18 cellular contexts compared by ENCODE assay signal in genomic region chr9:72140582-72140981, GRCh38. TPM values are rescaled to one million over a fixed set of nuclear protein-coding genes. Genes with fewer than 3 reads are reported as not detected.
DNase-seq lines count a peak whose midpoint lies in the region; ATAC-seq, FAIRE-seq and TF ChIP-seq lines count a peak whose summit lies in the region.
"Had no signal": no experiment of that assay in that cellular context is flagged by ENCODE, and none has a peak within 500 bp of the region (broad histone marks: within the 10 kb centered on the region; RNA-seq: fewer than 3 reads in every experiment).

No MANE protein-coding gene starts in this region.

- no peak overlapping the region for H3K4me3 ChIP-seq in mammary epithelial cell (replicated peaks in 1 of 3; ENCODE audit: insufficient read depth in 1 of 3, low read depth in 2 of 3, low read length in 3 of 3)
- H3K4me3 ChIP-seq in breast epithelium: no peak overlapping the region
- H3K4me3 ChIP-seq in bronchial epithelial cell (ENCODE audit: low read depth, low read length): no peak overlapping the region
- no peak overlapping the region for H3K4me3 ChIP-seq in HepG2 (replicated peaks in 1 of 3; ENCODE audit: insufficient read depth in 1 of 3, low read depth in 2 of 3, low read length in 3 of 3)
- H3K4me3 ChIP-seq: BLaER1, SJSA1 had no signal

- H3K79me2 ChIP-seq in mammary epithelial cell (ENCODE audit: insufficient read depth, low read length): no peaks in the 10 kb centered on the region
- H3K79me2 ChIP-seq in HepG2 (ENCODE audit: insufficient read depth, low read length): no peaks in the 10 kb centered on the region

- TF ChIP-seq CTCF in mammary epithelial cell (conservative IDR thresholded peaks at IDR 0.05 in 1 of 2, IDR thresholded peaks at IDR 0.05 in 1 of 2; ENCODE audit: extremely low read depth in 1 of 2, insufficient read depth in 1 of 2, low read depth in 1 of 2, low read length in 2 of 2): no peak
- no peak for TF ChIP-seq CTCF in breast epithelium (IDR thresholded peaks at IDR 0.05)
- no peak for TF ChIP-seq CTCF in bronchial epithelial cell (IDR thresholded peaks at IDR 0.05; ENCODE audit: insufficient read depth, low read length, severe bottlenecking)
- no peak for TF ChIP-seq CTCF in HepG2 (CRISPR knock-in tag; IDR thresholded peaks at IDR 0.05)

- FAIRE-seq in bronchial epithelial cell (lab: Jason Lieb, UNC): no peak
- no peak for FAIRE-seq in HepG2 (lab: Jason Lieb, UNC)

- DNase-seq in mammary epithelial cell (peak; percentile 39), breast epithelium (ENCODE audit: low spot score in 2 of 2) (no peak), bronchial epithelial cell (ENCODE audit: low read depth) (peak; percentile 73), HepG2 (ENCODE audit: low spot score) (no peak), NCI-H526 treated with DMSO at 0.1 percent for 48 hours (lab: John Stamatoyannopoulos, UW) (no peak), NCI-H1694 treated with DMSO at 0.1 percent for 48 hours (lab: John Stamatoyannopoulos, UW) (no peak)
- no peak for DNase-seq in effector CD8-positive, alpha-beta T cell (lab: John Stamatoyannopoulos, UW)
- DNase-seq: CD8-positive, alpha-beta memory T cell; EL; NCI-H1436 treated with DMSO at 0.1 percent for 48 hours; NCI-H2107; NCI-H446; RPMI8226 had no signal

- in situ Hi-C loops in mammary epithelial cell (cut with MboI; ENCODE audit: low sequenced_read_pairs in 2 of 2): no loop called here
- in situ Hi-C loops in HepG2 (cut with HindIII; ENCODE audit: extremely low pct_ligation_motif_present, low pct_unique_long_range_greater_than_20kb): loop anchor here (25.0 kb wide), 1 partner anchor 103 kb away; no protein-coding TSS in a partner anchor

- no peak for ATAC-seq in HepG2
- ATAC-seq in HG03457 (IDR thresholded peaks at IDR 0.05; ENCODE audit: unreplicated experiment): no peak

- TF ChIP-seq POLR2A in breast epithelium (IDR thresholded peaks at IDR 0.05) (no peak), HepG2 (IDR thresholded peaks at IDR 0.05; ENCODE audit: insufficient read depth in 1 of 2, low read depth in 2 of 2, low read length in 2 of 2) (no peak)

- H3K27me3 ChIP-seq in mammary epithelial cell (ENCODE audit: insufficient read depth, low read length) (no peaks in the 10 kb centered on the region), breast epithelium (peaks cover 0 to 4% of the 10 kb centered on the region in 2 donors), bronchial epithelial cell (ENCODE audit: control insufficient read depth, insufficient read depth, low read length) (no peaks in the 10 kb centered on the region), HepG2 (ENCODE audit: control insufficient read depth in 1 of 2, insufficient read depth in 2 of 2, low read length in 2 of 2) (peaks cover 0 to 17% of the 10 kb centered on the region in 2 experiments; a peak in 2 of 5 replicates)
- H3K27me3 ChIP-seq: BLaER1, SJSA1 had no signal

- H3K9ac ChIP-seq in mammary epithelial cell (ENCODE audit: insufficient read depth, low read length) (no peak overlapping the region), HepG2 (ENCODE audit: insufficient read depth, low read depth, low read length) (no peak overlapping the region)
- H3K9ac ChIP-seq: BLaER1 had no signal

- dilution Hi-C loops in mammary epithelial cell (cut with HindIII; ENCODE audit: low sequenced_read_pairs): no loop called here

- BruUV-seq in mammary epithelial cell (replicated peaks; lab: Mats Ljungman, UMichigan) (no TSS peak), HepG2 (replicated peaks; lab: Mats Ljungman, UMichigan) (no TSS peak)

- H2AFZ ChIP-seq in mammary epithelial cell (ENCODE audit: low read depth, low read length) (no peak overlapping the region), HepG2 (ENCODE audit: low read length) (no peak overlapping the region)

- WGBS in mammary epithelial cell (ENCODE audit: low coverage, missing lambda C conversion rate): 62% methylated on average over 4 of the region's 4 CpGs
- 20% methylated on average over 4 of the region's 4 CpGs for WGBS in HepG2 (ENCODE audit: low lambda C conversion rate)

- intact Hi-C loops in mammary epithelial cell (cut with micrococcal nuclease) (no loop called here), breast epithelium (cut with DNase I; ENCODE audit: low total_unique reads) (no loop called here), HepG2 (cut with micrococcal nuclease; ENCODE audit: unreplicated experiment) (no loop called here)

- no peak for TF ChIP-seq RAD21 in HepG2 (CRISPR knock-in tag; IDR thresholded peaks at IDR 0.05)

- POLR2A ChIA-PET in HepG2 (lab: Yijun Ruan, JAX): no interaction called here

- H3K27ac ChIP-seq in mammary epithelial cell (ENCODE audit: insufficient read depth, low read depth, low read length) (no peak overlapping the region), breast epithelium (no peak overlapping the region), HepG2 (ENCODE audit: extremely low read length, insufficient read depth, low read length) (no peak overlapping the region)
- H3K27ac ChIP-seq: 22Rv1, BLaER1, SJSA1 had no signal

- H4K20me1 ChIP-seq in mammary epithelial cell (ENCODE audit: insufficient read depth, low read length) (no peaks in the 10 kb centered on the region), HepG2 (ENCODE audit: insufficient read depth, low read length) (no peaks in the 10 kb centered on the region)
- H4K20me1 ChIP-seq: BLaER1 had no signal

- H3K4me2 ChIP-seq in mammary epithelial cell (ENCODE audit: insufficient read depth, low read depth, low read length) (peak overlapping the region; percentile 17), HepG2 (ENCODE audit: low read depth, low read length) (no peak overlapping the region)
- H3K4me2 ChIP-seq: BLaER1 had no signal

- H3K9me3 ChIP-seq in mammary epithelial cell (replicated peaks; ENCODE audit: insufficient read depth, low read length) (no peaks in the 10 kb centered on the region), breast epithelium (no peaks in the 10 kb centered on the region), HepG2 (ENCODE audit: low read length) (no peaks in the 10 kb centered on the region)
- H3K9me3 ChIP-seq: BLaER1, SJSA1 had no signal

- TF ChIP-seq EP300 in HepG2 (IDR thresholded peaks at IDR 0.05; ENCODE audit: low read depth in 2 of 2, low read length in 2 of 2) (no peak), HepG2 (CRISPR knock-in tag; IDR thresholded peaks at IDR 0.05; ENCODE audit: borderline replicate concordance) (no peak)

- CTCF ChIA-PET in mammary epithelial cell (lab: Charles Lee; ENCODE audit: low non-redundant PET) (no interaction called here), HepG2 (lab: Yijun Ruan, JAX; ENCODE audit: low intra/inter-chr PET ratio, low total read pairs) (no interaction called here)

- H3K36me3 ChIP-seq in mammary epithelial cell (ENCODE audit: insufficient read depth, low read length) (no peaks in the 10 kb centered on the region), breast epithelium (no peaks in the 10 kb centered on the region), bronchial epithelial cell (ENCODE audit: control insufficient read depth, insufficient read depth, low read length) (no peaks in the 10 kb centered on the region), HepG2 (replicated peaks in 1 of 2; ENCODE audit: control insufficient read depth in 1 of 2, insufficient read depth in 2 of 2, low read length in 2 of 2) (no peaks in the 10 kb centered on the region)
- H3K36me3 ChIP-seq: BLaER1, SJSA1 had no signal

- H3K4me1 ChIP-seq in mammary epithelial cell (ENCODE audit: insufficient read depth, low read length) (peaks cover 22% of the 10 kb centered on the region), breast epithelium (no peaks in the 10 kb centered on the region), HepG2 (ENCODE audit: insufficient read depth, low read length) (peaks cover 7% of the 10 kb centered on the region; the same call in 1 of the 2 replicates)
- H3K4me1 ChIP-seq: SJSA1 had no signal

TF ChIP-seq in HepG2, 621 proteins besides CTCF, POLR2A, EP300 and RAD21:
- TF ChIP-seq ELF3 (CRISPR knock-in tag; IDR thresholded peaks at IDR 0.05) (0 out of 2 replicates have a peak, but pooled peaks have one; percentile 32), GABPA (IDR thresholded peaks at IDR 0.05; ENCODE audit: low read depth, low read length) (no peak), GABPA (CRISPR knock-in tag; IDR thresholded peaks at IDR 0.05; ENCODE audit: low read depth) (0 out of 2 replicates have a peak, but pooled peaks have one; percentile 26), CENPX (CRISPR knock-in tag; IDR thresholded peaks at IDR 0.05) (no peak), ZNF3 (CRISPR knock-in tag; IDR thresholded peaks at IDR 0.05) (no peak)

RNA-seq across cellular contexts. Expression of gene GDA, which starts 8.7 kb away (rescaled TPM):
- not detected for total RNA-seq in mammary epithelial cell
- 0.01 TPM for polyA plus RNA-seq in mammary epithelial cell
- polyA minus RNA-seq in mammary epithelial cell: not detected
- total RNA-seq in breast epithelium: 1 to 10 TPM in 2 of 3 donors, not detected in 1; 1.3 to 3.0 TPM
- 1.8 and 4.4 TPM in 2 replicates for total RNA-seq in bronchial epithelial cell
- 0.15 and 0.21 TPM in 2 replicates for total RNA-seq in HepG2 (2016; rRNA removed; fragmentation: Illumina TruSeq; extraction: Trizol)
- total RNA-seq in HepG2 (2016; cell fraction: cytosol; rRNA removed; fragmentation: Illumina TruSeq; extraction: Trizol; ENCODE audit: low read depth): not detected in 2 replicates
- 0.15 and 0.19 TPM in 2 replicates for total RNA-seq in HepG2 (2016; cell fraction: insoluble cytoplasmic fraction; rRNA removed; fragmentation: Illumina TruSeq; extraction: Trizol)
- 0.09 TPM in 1 of 2 replicates, not detected in the other for total RNA-seq in HepG2 (2016; cell fraction: membrane; rRNA removed; fragmentation: Illumina TruSeq; extraction: Trizol)
- 0.31 TPM in 1 of 2 replicates, not detected in the other for total RNA-seq in HepG2 (2016; cell fraction: nucleus; rRNA removed; fragmentation: Illumina TruSeq; extraction: Trizol)
- 0.99 and 1.5 TPM in 2 replicates for polyA plus RNA-seq in HepG2 (2011; rRNA removed)
- 0.28 and 0.67 TPM in 2 replicates for polyA plus RNA-seq in HepG2 (2011; cell fraction: cytosol; rRNA removed)
- polyA plus RNA-seq in HepG2 (2011; cell fraction: nucleus; rRNA removed): 1.0 and 1.9 TPM in 2 replicates
- polyA plus RNA-seq in HepG2 (2012): 0.93 and 1.2 TPM in 2 replicates
- not detected in 2 replicates for polyA plus RNA-seq in HepG2 (2016; cell fraction: cytosol; fragmentation: Illumina TruSeq; extraction: Trizol; ENCODE audit: low read depth)
- polyA plus RNA-seq in HepG2 (2016; cell fraction: insoluble cytoplasmic fraction; fragmentation: Illumina TruSeq; extraction: Trizol; ENCODE audit: low read depth): 0.12 and 0.17 TPM in 2 replicates
- polyA plus RNA-seq in HepG2 (2016; cell fraction: membrane; fragmentation: Illumina TruSeq; extraction: Trizol; ENCODE audit: low read depth): not detected in 2 replicates
- polyA plus RNA-seq in HepG2 (2016; cell fraction: nucleus; fragmentation: Illumina TruSeq; extraction: Trizol; ENCODE audit: insufficient read depth, low read depth): 0.25 and 0.31 TPM in 2 replicates
- 0.94 and 75.0 TPM in 2 replicates for polyA minus RNA-seq in HepG2 (2011; rRNA and poly(A)+ RNA removed; ENCODE audit: low replicate concordance)
- polyA minus RNA-seq in HepG2 (2011; cell fraction: cytosol; rRNA and poly(A)+ RNA removed): 1.1 and 2.5 TPM in 2 replicates
- 3.5 and 4.4 TPM in 2 replicates for polyA minus RNA-seq in HepG2 (2011; cell fraction: nucleus; rRNA and poly(A)+ RNA removed)
- total RNA-seq: CD8-positive, alpha-beta memory T cell had no signal
- polyA plus RNA-seq: CD8-positive, alpha-beta memory T cell; IgD-negative memory B cell had no signal

Comparison
In these comparisons a context has a peak if more than half of its experiments do, and no peak if none do; other contexts are left out.
1. DNase-seq: peak in mammary epithelial cell (single experiment) and bronchial epithelial cell (single experiment); none in breast epithelium (0 of 2), HepG2 (single experiment), NCI-H526 treated with DMSO at 0.1 percent for 48 hours (single experiment), effector CD8-positive, alpha-beta T cell (single experiment) and NCI-H1694 treated with DMSO at 0.1 percent for 48 hours (single experiment).